In the genomic region with DNA sequence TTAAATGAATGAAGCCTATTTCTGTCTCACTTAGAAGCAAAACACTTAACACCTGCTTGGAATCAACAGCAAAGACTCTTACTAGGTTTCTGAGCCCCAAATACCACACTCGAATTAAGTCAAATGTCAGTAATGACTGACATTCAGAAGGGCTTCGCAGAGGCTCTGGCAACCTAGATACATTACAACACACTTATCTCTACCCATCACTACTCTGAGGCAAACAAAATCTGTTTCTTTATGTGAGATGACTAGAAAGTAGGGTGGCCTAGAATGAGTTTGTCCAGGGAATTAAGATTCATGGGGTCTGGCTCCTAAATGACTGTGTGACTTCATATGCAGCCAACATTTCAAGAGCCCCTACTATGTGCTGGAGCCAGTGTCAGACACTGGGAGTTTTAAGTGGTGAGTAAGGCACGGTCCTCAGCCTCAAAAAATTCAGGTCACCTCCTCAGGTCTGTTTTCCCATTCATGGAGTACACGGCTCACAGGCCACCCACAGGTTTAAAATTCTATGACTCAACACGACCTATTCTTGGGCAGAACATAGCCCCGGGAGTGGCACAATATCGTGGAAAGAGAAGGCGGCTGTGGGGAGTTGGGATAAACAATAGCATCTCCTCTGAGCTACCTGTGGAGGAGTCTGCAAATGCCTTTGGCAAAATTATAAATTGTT, we compare ENCODE assay signal across 2 cellular contexts.
TF ChIP-seq lines count a peak whose summit lies in the region.

No MANE protein-coding gene starts in this region.

TF ChIP-seq in SK-N-SH treated with all-trans-retinoic acid at 6 μM for 48 hours, 23 proteins besides CTCF, POLR2A, EP300 and RAD21 (continued from another document):
- TF ChIP-seq TSHZ2 (CRISPR knock-in tag; IDR thresholded peaks at IDR 0.05) = 0 out of 2 replicates have a peak, but pooled peaks have one; percentile 13
- 0 out of 2 replicates have a peak, but pooled peaks have one; percentile 17 for TF ChIP-seq ISL1 (CRISPR knock-in tag; IDR thresholded peaks at IDR 0.05)

TF ChIP-seq in HepG2, 621 proteins besides CTCF, POLR2A, EP300 and RAD21 (continued from another document):
- TF ChIP-seq ZBTB38 (CRISPR knock-in tag; IDR thresholded peaks at IDR 0.05) (peak; percentile 51; the same call in 1 of the 2 replicates), ZNF143 (CRISPR knock-in tag; IDR thresholded peaks at IDR 0.05) (no peak), ZFY (CRISPR knock-in tag; IDR thresholded peaks at IDR 0.05) (no peak), FOXC1 (CRISPR knock-in tag; IDR thresholded peaks at IDR 0.05; ENCODE audit: borderline replicate concordance) (no peak), HNRNPLL (IDR thresholded peaks at IDR 0.05; ENCODE audit: low read depth, low read length, poor library complexity, severe bottlenecking) (no peak), ATF4 (CRISPR knock-in tag; IDR thresholded peaks at IDR 0.05) (no peak), ZKSCAN8 (CRISPR knock-in tag; IDR thresholded peaks at IDR 0.05; ENCODE audit: borderline replicate concordance) (no peak), ZMYM4 (CRISPR knock-in tag; IDR thresholded peaks at IDR 0.05) (peak; percentile 12; the same call in 1 of the 2 replicates), ZMYM2 (CRISPR knock-in tag; IDR thresholded peaks at IDR 0.05) (0 out of 2 replicates have a peak, but pooled peaks have one; percentile 27), GATAD2A (CRISPR knock-in tag; IDR thresholded peaks at IDR 0.05) (peak; percentile 35; the same call in 1 of the 2 replicates), MED8 (CRISPR knock-in tag; IDR thresholded peaks at IDR 0.05; ENCODE audit: insufficient replicate concordance) (no peak), ZNF839 (CRISPR knock-in tag; IDR thresholded peaks at IDR 0.05; ENCODE audit: borderline replicate concordance) (no peak), ZMYM3 (CRISPR knock-in tag; IDR thresholded peaks at IDR 0.05) (no peak), SPEN (CRISPR knock-in tag; IDR thresholded peaks at IDR 0.05; ENCODE audit: low read depth) (no peak), ZNF33A (CRISPR knock-in tag; IDR thresholded peaks at IDR 0.05; ENCODE audit: borderline replicate concordance) (no peak), STAT5B (CRISPR knock-in tag; IDR thresholded peaks at IDR 0.05) (no peak), TFAP4 (IDR thresholded peaks at IDR 0.05; ENCODE audit: borderline replicate concordance, low read depth) (no peak), NONO (IDR thresholded peaks at IDR 0.05) (no peak), NONO (CRISPR knock-in tag; conservative IDR thresholded peaks at IDR 0.05) (0 out of 2 replicates have a peak, but pooled peaks have one; percentile 12), ISX (CRISPR knock-in tag; conservative IDR thresholded peaks at IDR 0.05) (no peak), ZNF549 (CRISPR knock-in tag; IDR thresholded peaks at IDR 0.05) (no peak), ZNF75D (CRISPR knock-in tag; IDR thresholded peaks at IDR 0.05; ENCODE audit: borderline replicate concordance) (no peak), MAFG (CRISPR knock-in tag; IDR thresholded peaks at IDR 0.05) (no peak), ZNF18 (CRISPR knock-in tag; IDR thresholded peaks at IDR 0.05; ENCODE audit: insufficient replicate concordance) (peak; percentile 11), ZNF878 (CRISPR knock-in tag; IDR thresholded peaks at IDR 0.05) (no peak), CEBPG (CRISPR knock-in tag; IDR thresholded peaks at IDR 0.05) (peak; percentile 57), ZNF644 (CRISPR knock-in tag; IDR thresholded peaks at IDR 0.05; ENCODE audit: low read depth) (0 out of 2 replicates have a peak, but pooled peaks have one; percentile 32), ZNF782 (CRISPR knock-in tag; IDR thresholded peaks at IDR 0.05; ENCODE audit: borderline replicate concordance) (no peak), ISL2 (CRISPR knock-in tag; IDR thresholded peaks at IDR 0.05) (0 out of 2 replicates have a peak, but pooled peaks have one; percentile 1), FOXK1 (CRISPR knock-in tag; IDR thresholded peaks at IDR 0.05; ENCODE audit: borderline replicate concordance, low read depth) (0 out of 2 replicates have a peak, but pooled peaks have one; percentile 15), ADNP (CRISPR knock-in tag; IDR thresholded peaks at IDR 0.05) (no peak), HOXA7 (CRISPR knock-in tag; IDR thresholded peaks at IDR 0.05) (no peak), SALL1 (CRISPR knock-in tag; IDR thresholded peaks at IDR 0.05) (peak; percentile 40; the same call in 1 of the 2 replicates), BCL6 (CRISPR knock-in tag; IDR thresholded peaks at IDR 0.05) (peak; percentile 74), TGIF2 (CRISPR knock-in tag; IDR thresholded peaks at IDR 0.05) (0 out of 2 replicates have a peak, but pooled peaks have one; percentile 55), ZNF501 (CRISPR knock-in tag; IDR thresholded peaks at IDR 0.05) (0 out of 2 replicates have a peak, but pooled peaks have one; percentile 38), ZNF607 (CRISPR knock-in tag; IDR thresholded peaks at IDR 0.05; ENCODE audit: borderline replicate concordance) (no peak), ZKSCAN1 (IDR thresholded peaks at IDR 0.05; ENCODE audit: low read length) (peak; percentile 91)
- TF ChIP-seq, protein P1, sequence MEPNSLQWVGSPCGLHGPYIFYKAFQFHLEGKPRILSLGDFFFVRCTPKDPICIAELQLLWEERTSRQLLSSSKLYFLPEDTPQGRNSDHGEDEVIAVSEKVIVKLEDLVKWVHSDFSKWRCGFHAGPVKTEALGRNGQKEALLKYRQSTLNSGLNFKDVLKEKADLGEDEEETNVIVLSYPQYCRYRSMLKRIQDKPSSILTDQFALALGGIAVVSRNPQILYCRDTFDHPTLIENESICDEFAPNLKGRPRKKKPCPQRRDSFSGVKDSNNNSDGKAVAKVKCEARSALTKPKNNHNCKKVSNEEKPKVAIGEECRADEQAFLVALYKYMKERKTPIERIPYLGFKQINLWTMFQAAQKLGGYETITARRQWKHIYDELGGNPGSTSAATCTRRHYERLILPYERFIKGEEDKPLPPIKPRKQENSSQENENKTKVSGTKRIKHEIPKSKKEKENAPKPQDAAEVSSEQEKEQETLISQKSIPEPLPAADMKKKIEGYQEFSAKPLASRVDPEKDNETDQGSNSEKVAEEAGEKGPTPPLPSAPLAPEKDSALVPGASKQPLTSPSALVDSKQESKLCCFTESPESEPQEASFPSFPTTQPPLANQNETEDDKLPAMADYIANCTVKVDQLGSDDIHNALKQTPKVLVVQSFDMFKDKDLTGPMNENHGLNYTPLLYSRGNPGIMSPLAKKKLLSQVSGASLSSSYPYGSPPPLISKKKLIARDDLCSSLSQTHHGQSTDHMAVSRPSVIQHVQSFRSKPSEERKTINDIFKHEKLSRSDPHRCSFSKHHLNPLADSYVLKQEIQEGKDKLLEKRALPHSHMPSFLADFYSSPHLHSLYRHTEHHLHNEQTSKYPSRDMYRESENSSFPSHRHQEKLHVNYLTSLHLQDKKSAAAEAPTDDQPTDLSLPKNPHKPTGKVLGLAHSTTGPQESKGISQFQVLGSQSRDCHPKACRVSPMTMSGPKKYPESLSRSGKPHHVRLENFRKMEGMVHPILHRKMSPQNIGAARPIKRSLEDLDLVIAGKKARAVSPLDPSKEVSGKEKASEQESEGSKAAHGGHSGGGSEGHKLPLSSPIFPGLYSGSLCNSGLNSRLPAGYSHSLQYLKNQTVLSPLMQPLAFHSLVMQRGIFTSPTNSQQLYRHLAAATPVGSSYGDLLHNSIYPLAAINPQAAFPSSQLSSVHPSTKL (CRISPR knock-in tag; IDR thresholded peaks at IDR 0.05) = peak; percentile 23; the same call in 1 of the 2 replicates
- TF ChIP-seq, protein P2, sequence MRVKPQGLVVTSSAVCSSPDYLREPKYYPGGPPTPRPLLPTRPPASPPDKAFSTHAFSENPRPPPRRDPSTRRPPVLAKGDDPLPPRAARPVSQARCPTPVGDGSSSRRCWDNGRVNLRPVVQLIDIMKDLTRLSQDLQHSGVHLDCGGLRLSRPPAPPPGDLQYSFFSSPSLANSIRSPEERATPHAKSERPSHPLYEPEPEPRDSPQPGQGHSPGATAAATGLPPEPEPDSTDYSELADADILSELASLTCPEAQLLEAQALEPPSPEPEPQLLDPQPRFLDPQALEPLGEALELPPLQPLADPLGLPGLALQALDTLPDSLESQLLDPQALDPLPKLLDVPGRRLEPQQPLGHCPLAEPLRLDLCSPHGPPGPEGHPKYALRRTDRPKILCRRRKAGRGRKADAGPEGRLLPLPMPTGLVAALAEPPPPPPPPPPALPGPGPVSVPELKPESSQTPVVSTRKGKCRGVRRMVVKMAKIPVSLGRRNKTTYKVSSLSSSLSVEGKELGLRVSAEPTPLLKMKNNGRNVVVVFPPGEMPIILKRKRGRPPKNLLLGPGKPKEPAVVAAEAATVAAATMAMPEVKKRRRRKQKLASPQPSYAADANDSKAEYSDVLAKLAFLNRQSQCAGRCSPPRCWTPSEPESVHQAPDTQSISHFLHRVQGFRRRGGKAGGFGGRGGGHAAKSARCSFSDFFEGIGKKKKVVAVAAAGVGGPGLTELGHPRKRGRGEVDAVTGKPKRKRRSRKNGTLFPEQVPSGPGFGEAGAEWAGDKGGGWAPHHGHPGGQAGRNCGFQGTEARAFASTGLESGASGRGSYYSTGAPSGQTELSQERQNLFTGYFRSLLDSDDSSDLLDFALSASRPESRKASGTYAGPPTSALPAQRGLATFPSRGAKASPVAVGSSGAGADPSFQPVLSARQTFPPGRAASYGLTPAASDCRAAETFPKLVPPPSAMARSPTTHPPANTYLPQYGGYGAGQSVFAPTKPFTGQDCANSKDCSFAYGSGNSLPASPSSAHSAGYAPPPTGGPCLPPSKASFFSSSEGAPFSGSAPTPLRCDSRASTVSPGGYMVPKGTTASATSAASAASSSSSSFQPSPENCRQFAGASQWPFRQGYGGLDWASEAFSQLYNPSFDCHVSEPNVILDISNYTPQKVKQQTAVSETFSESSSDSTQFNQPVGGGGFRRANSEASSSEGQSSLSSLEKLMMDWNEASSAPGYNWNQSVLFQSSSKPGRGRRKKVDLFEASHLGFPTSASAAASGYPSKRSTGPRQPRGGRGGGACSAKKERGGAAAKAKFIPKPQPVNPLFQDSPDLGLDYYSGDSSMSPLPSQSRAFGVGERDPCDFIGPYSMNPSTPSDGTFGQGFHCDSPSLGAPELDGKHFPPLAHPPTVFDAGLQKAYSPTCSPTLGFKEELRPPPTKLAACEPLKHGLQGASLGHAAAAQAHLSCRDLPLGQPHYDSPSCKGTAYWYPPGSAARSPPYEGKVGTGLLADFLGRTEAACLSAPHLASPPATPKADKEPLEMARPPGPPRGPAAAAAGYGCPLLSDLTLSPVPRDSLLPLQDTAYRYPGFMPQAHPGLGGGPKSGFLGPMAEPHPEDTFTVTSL (CRISPR knock-in tag; IDR thresholded peaks at IDR 0.05; ENCODE audit: borderline replicate concordance) = 0 out of 2 replicates have a peak, but pooled peaks have one; percentile 23
